33 cellular contexts compared by ENCODE assay signal in genomic region chr15:49560045-49560444, GRCh38.
"Had no signal": no experiment of that assay in that cellular context is flagged by ENCODE, and none has a peak within 500 bp of the region (broad histone marks: within the 10 kb centered on the region; RNA-seq: fewer than 3 reads in every experiment).

No MANE protein-coding gene starts in this region.

- H3K36me3 ChIP-seq: adrenal gland, ascending aorta, brain microvascular endothelial cell, breast epithelium, cardiac muscle cell had no signal

- FAIRE-seq: astrocyte, bronchial epithelial cell had no signal

- DNase-seq: activated effector memory CD4-positive, alpha-beta T cell treated with anti-CD3 and anti-CD28 coated beads, Interleukin-2, amount 50 U/mL, for 16 hours; activated effector memory CD4-positive, alpha-beta T cell treated with Interleukin-2 at 50 U/mL for 16 hours; activated gamma-delta T cell; activated gamma-delta T cell treated with Interleukin-2 at 50 U/mL for 16 hours; activated naive CD4-positive, alpha-beta T cell; activated naive CD4-positive, alpha-beta T cell treated with anti-CD3 and anti-CD28 coated beads for 36 hours; activated naive CD4-positive, alpha-beta T cell treated with anti-CD3 and anti-CD28 coated beads, Interleukin-2, amount 10 ng/mL, durations not matched to agents 7 days and 5 days; activated naive CD4-positive, alpha-beta T cell treated with anti-CD3 and anti-CD28 coated beads, Interleukin-2, amount 50 U/mL, for 16 hours; activated naive CD4-positive, alpha-beta T cell treated with Interleukin-2 at 50 U/mL for 16 hours; activated naive CD8-positive, alpha-beta T cell treated with anti-CD3 and anti-CD28 coated beads for 36 hours; activated naive CD8-positive, alpha-beta T cell treated with anti-CD3 and anti-CD28 coated beads, Interleukin-2, amount 10 ng/mL, durations not matched to agents 7 days and 5 days; activated naive CD8-positive, alpha-beta T cell treated with anti-CD3 and anti-CD28 coated beads, Interleukin-2, amount 50 U/mL, for 24 hours; activated T-cell treated with anti-CD3 and anti-CD28 coated beads, Interleukin-2, amount 50 U/mL, for 24 hours; activated T-cell treated with anti-CD3 and anti-CD28 coated beads, Interleukin-2, amount 50 U/mL, for 4 hours; activated T-cell treated with anti-CD3 and anti-CD28 coated beads, Interleukin-2, amount 50 U/mL, for 48 hours; activated T-cell treated with anti-CD3 and anti-CD28 coated beads, Interleukin-2, amount 50 U/mL, for 72 hours; adrenal gland; amniotic stem cell; amygdala; anterior cingulate cortex; aorta; body of pancreas; brain microvascular endothelial cell; caudate nucleus; central memory CD4-positive, alpha-beta T cell; cerebellar nuclear complex had no signal

- H3K4me1 ChIP-seq: adrenal gland, ascending aorta, body of pancreas, breast epithelium had no signal

- ATAC-seq: activated naive CD4-positive, alpha-beta T cell treated with anti-CD3 and anti-CD28 coated beads, Interleukin-2, amount 50 U/mL, for 72 hours; activated naive CD8-positive, alpha-beta T cell treated with anti-CD3 and anti-CD28 coated beads, Interleukin-2, amount 50 U/mL, for 24 hours; activated T-cell treated with anti-CD3 and anti-CD28 coated beads, Interleukin-2, amount 50 U/mL, for 4 hours; activated T-cell treated with anti-CD3 and anti-CD28 coated beads, Interleukin-2, amount 50 U/mL, for 72 hours; activated T-helper 17 cell treated with anti-CD3 and anti-CD28 coated beads, Interleukin-2, amount 50 U/mL, for 72 hours; body of pancreas had no signal

- H3K9me3 ChIP-seq: adrenal gland had no signal

- H3K27me3 ChIP-seq: adrenal gland, ascending aorta, body of pancreas, brain microvascular endothelial cell, breast epithelium, cardiac muscle cell had no signal

- H3K27ac ChIP-seq: adrenal gland, ascending aorta, body of pancreas, brain microvascular endothelial cell, breast epithelium, cardiac muscle cell had no signal

- H3K4me3 ChIP-seq: adrenal gland, ascending aorta, body of pancreas, breast epithelium, cardiac muscle cell had no signal
